15 cellular contexts compared by ENCODE assay signal in the genomic region with DNA sequence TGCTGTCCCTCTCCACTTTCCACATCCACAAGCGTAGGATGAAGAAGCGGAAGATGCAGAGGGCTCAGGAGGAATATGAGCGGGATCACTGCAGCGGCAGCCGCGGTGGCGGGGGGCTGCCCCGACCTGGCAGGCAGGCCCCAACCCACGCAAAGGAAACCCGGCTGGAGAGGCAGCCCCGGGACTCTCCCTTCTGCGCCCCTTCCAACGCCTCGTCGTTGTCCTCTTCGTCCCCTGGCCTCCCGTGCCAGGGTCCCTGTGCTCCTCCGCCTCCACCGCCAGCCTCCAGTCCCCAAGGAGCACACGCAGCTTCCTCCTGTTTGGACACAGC. TPM values are rescaled to one million over a fixed set of nuclear protein-coding genes. Genes with fewer than 3 reads are reported as not detected.
DNase-seq lines count a peak whose midpoint lies in the region; TF ChIP-seq lines count a peak whose summit lies in the region.
"Had no signal": no experiment of that assay in that cellular context is flagged by ENCODE, and none has a peak within 500 bp of the region (broad histone marks: within the 10 kb centered on the region; RNA-seq: fewer than 3 reads in every experiment).

No MANE protein-coding gene starts in this region.

- TF ChIP-seq EP300 in esophagus muscularis mucosa (IDR thresholded peaks at IDR 0.05) = no peak

- no peaks in the 10 kb centered on the region for H3K36me3 ChIP-seq in esophagus muscularis mucosa
- H3K36me3 ChIP-seq in osteoblast (ENCODE audit: insufficient read depth, low read length) = no peaks in the 10 kb centered on the region
- H3K36me3 ChIP-seq: upper lobe of right lung had no signal

- no peak overlapping the region for H3K27ac Mint-ChIP-seq in activated T-cell treated with anti-CD3 and anti-CD28 coated beads, Interleukin-2, amount 50 U/mL, for 24 hours
- H3K27ac Mint-ChIP-seq: activated naive CD8-positive, alpha-beta T cell treated with anti-CD3 and anti-CD28 coated beads, Interleukin-2, amount 10 ng/mL, durations not matched to agents 7 days and 5 days had no signal

- H3K27ac ChIP-seq in esophagus muscularis mucosa (replicated peaks in 1 of 4) (no peak overlapping the region), osteoblast (ENCODE audit: low read depth, low read length) (no peak overlapping the region)
- H3K27ac ChIP-seq: upper lobe of right lung had no signal

- DNase-seq in D341Med (ENCODE audit: low spot score) = peak; percentile 19
- DNase-seq in esophagus muscularis mucosa (ENCODE audit: extremely low spot score) = no peak
- no peak for DNase-seq in osteoblast (ENCODE audit: insufficient read length, low spot score, missing footprints)
- DNase-seq in Kasumi-1 (lab: John Stamatoyannopoulos, UW) = no peak
- DNase-seq in NCI-H82 treated with DMSO at 0.1 percent for 48 hours (lab: John Stamatoyannopoulos, UW; ENCODE audit: unreplicated experiment) = no peak
- no peak for DNase-seq in activated T-cell treated with anti-CD3 and anti-CD28 coated beads, Interleukin-2, amount 50 U/mL, for 24 hours
- DNase-seq in T-helper 1 cell = no peak
- DNase-seq: activated CD4-positive, alpha-beta T cell treated with anti-CD3 and anti-CD28 coated beads for 48 hours; activated naive CD8-positive, alpha-beta T cell treated with anti-CD3 and anti-CD28 coated beads, Interleukin-2, amount 10 ng/mL, durations not matched to agents 7 days and 5 days; activated T-cell treated with anti-CD3 and anti-CD28 coated beads, Interleukin-2, amount 50 U/mL, for 1 hour; stimulated activated CD4-positive, alpha-beta T cell treated with anti-CD3 and anti-CD28 coated beads, Interleukin-2, amount 100 ng/mL, for 24 hours had no signal

- H3K79me2 ChIP-seq in osteoblast (ENCODE audit: insufficient read depth, low read length) = no peaks in the 10 kb centered on the region

- peak overlapping the region; percentile 94 for H3K4me2 ChIP-seq in osteoblast (ENCODE audit: insufficient read depth, low read length)

- H4K20me1 ChIP-seq in osteoblast (ENCODE audit: insufficient read depth, low read length) = no peaks in the 10 kb centered on the region

- no peaks in the 10 kb centered on the region for H3K9me3 Mint-ChIP-seq in activated T-cell treated with anti-CD3 and anti-CD28 coated beads, Interleukin-2, amount 50 U/mL, for 24 hours
- H3K9me3 Mint-ChIP-seq: activated naive CD8-positive, alpha-beta T cell treated with anti-CD3 and anti-CD28 coated beads, Interleukin-2, amount 10 ng/mL, durations not matched to agents 7 days and 5 days had no signal

- H2AFZ ChIP-seq in osteoblast (ENCODE audit: low read length) = peak overlapping the region; percentile 87

- H3K4me1 ChIP-seq in esophagus muscularis mucosa (peaks cover 17 to 32% (median 25%) of the 10 kb centered on the region in 4 donors), osteoblast (ENCODE audit: insufficient read depth, low read length) (peaks cover 10% of the 10 kb centered on the region)
- H3K4me1 ChIP-seq: upper lobe of right lung had no signal

- intact Hi-C loops in esophagus muscularis mucosa (cut with DNase I) = no loop called here

- H3K9me3 ChIP-seq in esophagus muscularis mucosa (no peaks in the 10 kb centered on the region), osteoblast (ENCODE audit: low read depth, low read length) (no peaks in the 10 kb centered on the region)
- H3K9me3 ChIP-seq: upper lobe of right lung had no signal

- no peak overlapping the region for H3K4me3 Mint-ChIP-seq in activated T-cell treated with anti-CD3 and anti-CD28 coated beads, Interleukin-2, amount 50 U/mL, for 24 hours
- H3K4me3 Mint-ChIP-seq: activated naive CD8-positive, alpha-beta T cell treated with anti-CD3 and anti-CD28 coated beads, Interleukin-2, amount 10 ng/mL, durations not matched to agents 7 days and 5 days had no signal

- H3K4me1 Mint-ChIP-seq in activated T-cell treated with anti-CD3 and anti-CD28 coated beads, Interleukin-2, amount 50 U/mL, for 24 hours (ENCODE audit: low read depth) = peaks cover 1% of the 10 kb centered on the region
- H3K4me1 Mint-ChIP-seq: activated naive CD8-positive, alpha-beta T cell treated with anti-CD3 and anti-CD28 coated beads, Interleukin-2, amount 10 ng/mL, durations not matched to agents 7 days and 5 days had no signal

- TF ChIP-seq CTCF in WI38 (IDR thresholded peaks at IDR 0.05; ENCODE audit: low read depth, low read length) (no peak), esophagus muscularis mucosa (IDR thresholded peaks at IDR 0.05) (no peak), osteoblast (IDR thresholded peaks at IDR 0.05; ENCODE audit: extremely low read depth, low read depth, low read length) (no peak)

- H3K4me3 ChIP-seq in WI38 (ENCODE audit: low read depth, low read length) = peak overlapping the region; percentile 48
- peak overlapping the region in 3 of 4 donors; percentile 38 to 49 (median 43) for H3K4me3 ChIP-seq in esophagus muscularis mucosa
- peak overlapping the region; percentile 77 for H3K4me3 ChIP-seq in osteoblast (ENCODE audit: insufficient read depth, low read length)

- peaks cover 0 to 66% (median 30%) of the 10 kb centered on the region in 4 donors for H3K27me3 ChIP-seq in esophagus muscularis mucosa
- H3K27me3 ChIP-seq in osteoblast (ENCODE audit: insufficient read depth, low read length) = peaks cover 6% of the 10 kb centered on the region

- 24% methylated on average over 20 of the region's 20 CpGs for WGBS in esophagus muscularis mucosa

- no peak for TF ChIP-seq POLR2A in esophagus muscularis mucosa (IDR thresholded peaks at IDR 0.05; ENCODE audit: low read depth)

- no peaks in the 10 kb centered on the region for H3K36me3 Mint-ChIP-seq in activated T-cell treated with anti-CD3 and anti-CD28 coated beads, Interleukin-2, amount 50 U/mL, for 24 hours (ENCODE audit: low read depth)

- peaks cover 48% of the 10 kb centered on the region for H3K27me3 Mint-ChIP-seq in activated T-cell treated with anti-CD3 and anti-CD28 coated beads, Interleukin-2, amount 50 U/mL, for 24 hours

RNA-seq across cellular contexts. Expression of a gene that starts 1.8 kb away (rescaled TPM):
- not detected for total RNA-seq in esophagus muscularis mucosa
- total RNA-seq in osteoblast = 4.3 and 4.7 TPM in 2 replicates
- total RNA-seq: activated naive CD8-positive, alpha-beta T cell treated with anti-CD3 and anti-CD28 coated beads, Interleukin-2, amount 10 ng/mL, durations not matched to agents 7 days and 5 days; dermis microvascular lymphatic vessel endothelial cell; T-helper 1 cell treated with Interleukin-12 subunit alpha and Interleukin-12 subunit beta and Interleukin-4 antibody, amounts not matched to agents 30 ng/mL and 1 ng/mL, for 36 hours had no signal
